Comparison of ENCODE assay signal across 1 cellular context in genomic region chr20:1390552-1391403, GRCh38.
TF ChIP-seq lines count a peak whose summit lies in the region.

No MANE protein-coding gene starts in this region.

TF ChIP-seq in SK-N-SH treated with all-trans-retinoic acid at 6 μM for 48 hours, 23 proteins besides CTCF, POLR2A, EP300 and RAD21 (continued from another document):
- TF ChIP-seq TSHZ2 (CRISPR knock-in tag; IDR thresholded peaks at IDR 0.05) (no peak), PPARA (CRISPR knock-in tag; IDR thresholded peaks at IDR 0.05; ENCODE audit: borderline replicate concordance) (no peak), ZFP30 (CRISPR knock-in tag; IDR thresholded peaks at IDR 0.05) (no peak), ZNF8 (CRISPR knock-in tag; IDR thresholded peaks at IDR 0.05) (no peak)
